In genomic region chr17:72578817-72579470, GRCh38 we compare ENCODE assay signal across 24 cellular contexts.
"Had no signal": no experiment of that assay in that cellular context is flagged by ENCODE, and none has a peak within 500 bp of the region (broad histone marks: within the 10 kb centered on the region; RNA-seq: fewer than 3 reads in every experiment).

No MANE protein-coding gene starts in this region.

- H3K4me1 Mint-ChIP-seq: activated T-helper 17 cell treated with anti-CD3 and anti-CD28 coated beads, Interleukin-2, amount 50 U/mL, for 72 hours; memory B cell; nephron had no signal

- H3K4me2 ChIP-seq: hepatocyte, smooth muscle cell had no signal

- H3K9me3 Mint-ChIP-seq: activated naive CD4-positive, alpha-beta T cell treated with anti-CD3 and anti-CD28 coated beads, Interleukin-2, amount 50 U/mL, for 72 hours; activated T-helper 17 cell treated with anti-CD3 and anti-CD28 coated beads, Interleukin-2, amount 50 U/mL, for 72 hours; memory B cell; nephron had no signal

- H2AFZ ChIP-seq: hepatocyte had no signal

- H3K36me3 Mint-ChIP-seq: activated naive CD4-positive, alpha-beta T cell treated with anti-CD3 and anti-CD28 coated beads, Interleukin-2, amount 50 U/mL, for 72 hours; memory B cell had no signal

- H3K27ac Mint-ChIP-seq: activated naive CD4-positive, alpha-beta T cell treated with anti-CD3 and anti-CD28 coated beads, Interleukin-2, amount 50 U/mL, for 72 hours; activated T-helper 17 cell treated with anti-CD3 and anti-CD28 coated beads, Interleukin-2, amount 50 U/mL, for 72 hours; memory B cell; nephron had no signal

- ATAC-seq: activated naive CD4-positive, alpha-beta T cell treated with anti-CD3 and anti-CD28 coated beads, Interleukin-2, amount 50 U/mL, for 72 hours; activated T-helper 17 cell treated with anti-CD3 and anti-CD28 coated beads, Interleukin-2, amount 50 U/mL, for 72 hours; stimulated activated naive CD8-positive, alpha-beta T cell treated with anti-CD3 and anti-CD28 coated beads, Interleukin-15, Interleukin-2, amounts not matched to agents 100 U/mL and 50 U/mL, for 24 hours had no signal

- H3K4me1 ChIP-seq: adrenal gland, ascending aorta, sigmoid colon, uterus had no signal

- DNase-seq: activated CD4-positive, alpha-beta T cell treated with anti-CD3 and anti-CD28 coated beads, Interleukin-2, amount 50 U/mL, for 1 hour; activated CD4-positive, CD25-positive, alpha-beta regulatory T cell treated with anti-CD3 and anti-CD28 coated beads, Interleukin-2, amount 50 U/mL, for 72 hours; activated T-cell treated with anti-CD3 and anti-CD28 coated beads, Interleukin-2, amount 50 U/mL, for 1 hour; adrenal gland; brain microvascular endothelial cell; central memory CD4-positive, alpha-beta T cell; dermis blood vessel endothelial cell; effector CD8-positive, alpha-beta T cell; glutamatergic neuron; sigmoid colon; stimulated activated CD4-positive, alpha-beta T cell treated with anti-CD3 and anti-CD28 coated beads, Interleukin-4, amount 100 ng/mL, for 1 hour; stimulated activated naive CD8-positive, alpha-beta T cell treated with anti-CD3 and anti-CD28 coated beads, Interleukin-15, Interleukin-2, amounts not matched to agents 100 U/mL and 50 U/mL, for 24 hours; uterus had no signal

- H3K9me3 ChIP-seq: adrenal gland, ascending aorta, sigmoid colon, suprapubic skin, tibial nerve, uterus had no signal

- H3K4me3 Mint-ChIP-seq: activated T-helper 17 cell treated with anti-CD3 and anti-CD28 coated beads, Interleukin-2, amount 50 U/mL, for 72 hours; memory B cell; nephron had no signal

- H3K36me3 ChIP-seq: adrenal gland, ascending aorta, sigmoid colon, suprapubic skin, tibial nerve, uterus had no signal

- H3K27ac ChIP-seq: adrenal gland, ascending aorta, brain microvascular endothelial cell, foreskin keratinocyte, sigmoid colon, suprapubic skin, tibial nerve, uterus, VCaP had no signal

- H3K27me3 ChIP-seq: adrenal gland, ascending aorta, brain microvascular endothelial cell, foreskin keratinocyte, hepatocyte, suprapubic skin, tibial nerve, uterus had no signal

- H3K4me3 ChIP-seq: adrenal gland, ascending aorta, hepatocyte, sigmoid colon, smooth muscle cell, suprapubic skin, tibial nerve, uterus had no signal
